12 cellular contexts compared by ENCODE assay signal in genomic region chr3:87006844-87007439, GRCh38. TPM values are rescaled to one million over a fixed set of nuclear protein-coding genes. Genes with fewer than 3 reads are reported as not detected.
DNase-seq lines count a peak whose midpoint lies in the region; ATAC-seq and TF ChIP-seq lines count a peak whose summit lies in the region.
"Had no signal": no experiment of that assay in that cellular context is flagged by ENCODE, and none has a peak within 500 bp of the region (broad histone marks: within the 10 kb centered on the region; RNA-seq: fewer than 3 reads in every experiment).

No MANE protein-coding gene starts in this region.

- no peak overlapping the region for H3K4me3 ChIP-seq in left ventricle myocardium inferior
- H3K4me3 ChIP-seq: psoas muscle had no signal

- no peaks in the 10 kb centered on the region for H3K36me3 ChIP-seq in left ventricle myocardium inferior

- TF ChIP-seq CTCF in left ventricle myocardium inferior (IDR thresholded peaks at IDR 0.05; ENCODE audit: borderline replicate concordance) = peak; percentile 21

- intact Hi-C loops in left ventricle myocardium inferior (cut with micrococcal nuclease) = no loop called here
- intact Hi-C loops in left cardiac atrium (cut with DNase I) = no loop called here

- H3K27me3 ChIP-seq in left ventricle myocardium inferior (ENCODE audit: low read depth) = no peaks in the 10 kb centered on the region

- H3K4me1 ChIP-seq in left ventricle myocardium inferior = no peaks in the 10 kb centered on the region
- H3K4me1 ChIP-seq: psoas muscle had no signal

- no peak overlapping the region for H3K27ac ChIP-seq in left ventricle myocardium inferior (replicated peaks)
- H3K27ac ChIP-seq: psoas muscle had no signal

- peaks cover 21% of the 10 kb centered on the region for H3K9me3 ChIP-seq in left ventricle myocardium inferior (replicated peaks)

- ATAC-seq in left cardiac atrium = no peak
- ATAC-seq: left ventricle myocardium superior, psoas muscle had no signal

- no peak for DNase-seq in left ventricle myocardium inferior
- no peak for DNase-seq in left cardiac atrium
- DNase-seq in RKO (ENCODE audit: low spot score) = peak; percentile 45
- DNase-seq in fibroblast of peridontal ligament (ENCODE audit: extremely low read depth) = peak; percentile 83
- no peak for DNase-seq in SIG-M5 (lab: John Stamatoyannopoulos, UW)
- DNase-seq in activated T-cell treated with anti-CD3 and anti-CD28 coated beads, Interleukin-2, amount 50 U/mL, for 48 hours = no peak
- DNase-seq in A172 (ENCODE audit: low spot score) = no peak
- DNase-seq in NCI-H1092 treated with DMSO at 0.1 percent for 48 hours (lab: John Stamatoyannopoulos, UW) = no peak
- DNase-seq: CD4-positive, CD25-positive, alpha-beta regulatory T cell; left ventricle myocardium superior; NCI-H1092; psoas muscle had no signal

RNA-seq across cellular contexts. Expression of gene VGLL3, which starts 16.0 kb away (rescaled TPM):
- total RNA-seq in left ventricle myocardium inferior (4.0 TPM), left cardiac atrium (10 to 100 TPM in 1 of 2 donors, 1 to 10 TPM in 1; 8.2 to 19.4 TPM)
- total RNA-seq in A172 (2014; rRNA removed; shearing (Covaris generic)) = not detected in 2 replicates

Comparison
In these comparisons a context has a peak if more than half of its experiments do, and no peak if none do; other contexts are left out.
1. DNase-seq: peak in RKO (single experiment) and fibroblast of peridontal ligament (single experiment); none in left ventricle myocardium inferior (single experiment), left cardiac atrium (single experiment), SIG-M5 (single experiment), activated T-cell treated with anti-CD3 and anti-CD28 coated beads, Interleukin-2, amount 50 U/mL, for 48 hours (0 of 2), A172 (single experiment) and NCI-H1092 treated with DMSO at 0.1 percent for 48 hours (single experiment).